In the genomic region with DNA sequence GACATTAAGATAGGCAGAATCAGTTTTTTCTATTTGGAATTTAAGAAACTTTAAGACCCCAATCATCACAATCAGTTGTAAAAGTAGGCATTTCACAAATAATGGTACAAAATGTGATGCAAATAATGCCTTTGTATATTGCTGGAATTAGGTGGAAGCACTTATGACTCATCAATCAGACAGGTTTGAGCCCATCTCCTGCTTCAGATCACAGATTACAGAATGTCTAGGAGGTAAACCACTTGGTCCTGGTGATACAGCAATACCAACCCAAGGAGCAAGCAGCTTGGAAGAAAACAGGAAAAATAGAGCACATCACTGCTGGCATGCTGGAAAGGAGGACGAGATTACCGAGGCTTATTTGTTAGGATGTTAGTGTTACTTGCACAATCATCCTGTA, we compare ENCODE assay signal across 23 cellular contexts. TPM values are rescaled to one million over a fixed set of nuclear protein-coding genes. Genes with fewer than 3 reads are reported as not detected.
"Had no signal": no experiment of that assay in that cellular context is flagged by ENCODE, and none has a peak within 500 bp of the region (broad histone marks: within the 10 kb centered on the region; RNA-seq: fewer than 3 reads in every experiment).

No MANE protein-coding gene starts in this region.

- H3K27me3 ChIP-seq: dorsolateral prefrontal cortex, hepatocyte, right lobe of liver, suprapubic skin, thyroid gland had no signal

- H3K36me3 ChIP-seq: right lobe of liver, suprapubic skin, thyroid gland had no signal

- DNase-seq: cortex of kidney; dorsolateral prefrontal cortex; effector memory CD4-positive, alpha-beta T cell; foreskin melanocyte; head of caudate nucleus; naive thymus-derived CD4-positive, alpha-beta T cell; nephron progenitor cell; psoas muscle; retina; right lobe of liver; stimulated activated CD4-positive, alpha-beta T cell treated with anti-CD3 and anti-CD28 coated beads, Interleukin-4, amount 100 ng/mL, for 1 hour; stimulated activated CD8-positive, alpha-beta memory T cell treated with anti-CD3 and anti-CD28 coated beads, Interleukin-4, amount 100 ng/mL, for 48 hours; stimulated activated naive CD8-positive, alpha-beta T cell treated with anti-CD3 and anti-CD28 coated beads, Interleukin-15, Interleukin-2, amounts not matched to agents 100 U/mL and 50 U/mL, for 24 hours; thyroid gland had no signal

- H3K9me3 ChIP-seq: psoas muscle, right lobe of liver, suprapubic skin, thyroid gland had no signal

- ATAC-seq: naive thymus-derived CD4-positive, alpha-beta T cell; psoas muscle; right lobe of liver; stimulated activated effector memory CD8-positive, alpha-beta T cell treated with anti-CD3 and anti-CD28 coated beads, Interleukin-12 subunit alpha, Interleukin-12 subunit beta, amount 100 ng/mL, for 72 hours; stimulated activated naive CD8-positive, alpha-beta T cell treated with anti-CD3 and anti-CD28 coated beads, Interleukin-15, Interleukin-2, amounts not matched to agents 100 U/mL and 50 U/mL, for 24 hours had no signal

- H3K79me2 ChIP-seq: hepatocyte, parathyroid adenoma had no signal

- H2AFZ ChIP-seq: hepatocyte, parathyroid adenoma had no signal

- H3K4me1 ChIP-seq: parathyroid adenoma, psoas muscle, right lobe of liver, thyroid gland had no signal

- H3K4me3 ChIP-seq: dorsolateral prefrontal cortex, hepatocyte, psoas muscle, right lobe of liver, suprapubic skin, thyroid gland had no signal

- H3K9ac ChIP-seq: parathyroid adenoma had no signal

- H3K4me2 ChIP-seq: hepatocyte had no signal

- H3K27ac ChIP-seq: dorsolateral prefrontal cortex, hepatocyte, parathyroid adenoma, psoas muscle, right lobe of liver, suprapubic skin, thyroid gland had no signal

- FAIRE-seq: endometrium, urothelium cell line had no signal

RNA-seq across cellular contexts. Expression of a gene that starts 57.6 kb away (rescaled TPM):
- total RNA-seq: lung microvascular endothelial cell, mesenteric fat pad, omental fat pad, psoas muscle, right lobe of liver, thyroid gland had no signal
- polyA plus RNA-seq: naive thymus-derived CD4-positive, alpha-beta T cell had no signal
